Comparison of ENCODE assay signal across 15 cellular contexts in genomic region chr7:146136357-146136875, GRCh38. TPM values are rescaled to one million over a fixed set of nuclear protein-coding genes. Genes with fewer than 3 reads are reported as not detected.
"Had no signal": no experiment of that assay in that cellular context is flagged by ENCODE, and none has a peak within 500 bp of the region (broad histone marks: within the 10 kb centered on the region; RNA-seq: fewer than 3 reads in every experiment).

No MANE protein-coding gene starts in this region.

- H3K36me3 Mint-ChIP-seq: activated naive CD8-positive, alpha-beta T cell; mesothelial cell of epicardium; type B pancreatic cell had no signal

- H3K9me3 Mint-ChIP-seq: activated B cell treated with CpG ODN at 0.5 μM for 24 hours, type B pancreatic cell had no signal

- H3K27me3 Mint-ChIP-seq: activated B cell treated with CpG ODN at 0.5 μM for 24 hours; activated CD4-positive, alpha-beta T cell treated with anti-CD3 and anti-CD28 coated beads, Interleukin-2, amount 10 ng/mL, durations not matched to agents 24 days and 14 days; activated naive CD8-positive, alpha-beta T cell; stimulated activated naive CD8-positive, alpha-beta T cell treated with anti-CD3 and anti-CD28 coated beads, Interleukin-15, amount 100 ng/mL, for 72 hours; type B pancreatic cell had no signal

- ATAC-seq: gastrocnemius medialis; heart right ventricle; left colon; sciatic nerve; stimulated activated naive CD8-positive, alpha-beta T cell treated with anti-CD3 and anti-CD28 coated beads, Interleukin-15, amount 100 ng/mL, for 72 hours had no signal

- H3K4me1 Mint-ChIP-seq: activated B cell treated with CpG ODN at 0.5 μM for 24 hours; activated CD4-positive, alpha-beta T cell treated with anti-CD3 and anti-CD28 coated beads, Interleukin-2, amount 10 ng/mL, durations not matched to agents 24 days and 14 days; mesothelial cell of epicardium; stimulated activated naive CD8-positive, alpha-beta T cell treated with anti-CD3 and anti-CD28 coated beads, Interleukin-15, amount 100 ng/mL, for 72 hours had no signal

- H3K27ac Mint-ChIP-seq: activated B cell treated with CpG ODN at 0.5 μM for 24 hours; activated CD4-positive, alpha-beta T cell treated with anti-CD3 and anti-CD28 coated beads, Interleukin-2, amount 10 ng/mL, durations not matched to agents 24 days and 14 days; activated naive CD8-positive, alpha-beta T cell; mesothelial cell of epicardium; stimulated activated naive CD8-positive, alpha-beta T cell treated with anti-CD3 and anti-CD28 coated beads, Interleukin-15, amount 100 ng/mL, for 72 hours; type B pancreatic cell had no signal

- DNase-seq: activated B cell treated with CpG ODN at 0.5 μM for 24 hours; activated CD4-positive, alpha-beta T cell treated with anti-CD3 and anti-CD28 coated beads, Interleukin-2, amount 10 ng/mL, durations not matched to agents 24 days and 14 days; activated gamma-delta T cell treated with Interleukin-2 at 50 U/mL for 16 hours; amniotic stem cell; erythroblast; gastrocnemius medialis; heart right ventricle; left colon; ovary; stimulated activated naive CD8-positive, alpha-beta T cell treated with anti-CD3 and anti-CD28 coated beads, Interleukin-15, amount 100 ng/mL, for 72 hours had no signal

- H3K4me3 Mint-ChIP-seq: activated B cell treated with CpG ODN at 0.5 μM for 24 hours; activated CD4-positive, alpha-beta T cell treated with anti-CD3 and anti-CD28 coated beads, Interleukin-2, amount 10 ng/mL, durations not matched to agents 24 days and 14 days; activated naive CD8-positive, alpha-beta T cell; mesothelial cell of epicardium; stimulated activated naive CD8-positive, alpha-beta T cell treated with anti-CD3 and anti-CD28 coated beads, Interleukin-15, amount 100 ng/mL, for 72 hours; type B pancreatic cell had no signal

RNA-seq across cellular contexts. Expression of gene CNTNAP2, which starts 19.8 kb away (rescaled TPM):
- total RNA-seq: activated CD4-positive, alpha-beta T cell treated with anti-CD3 and anti-CD28 coated beads, Interleukin-2, amount 10 ng/mL, durations not matched to agents 24 days and 14 days; gastrocnemius medialis; myocyte had no signal
